Comparison of ENCODE assay signal across 20 cellular contexts in the genomic region with DNA sequence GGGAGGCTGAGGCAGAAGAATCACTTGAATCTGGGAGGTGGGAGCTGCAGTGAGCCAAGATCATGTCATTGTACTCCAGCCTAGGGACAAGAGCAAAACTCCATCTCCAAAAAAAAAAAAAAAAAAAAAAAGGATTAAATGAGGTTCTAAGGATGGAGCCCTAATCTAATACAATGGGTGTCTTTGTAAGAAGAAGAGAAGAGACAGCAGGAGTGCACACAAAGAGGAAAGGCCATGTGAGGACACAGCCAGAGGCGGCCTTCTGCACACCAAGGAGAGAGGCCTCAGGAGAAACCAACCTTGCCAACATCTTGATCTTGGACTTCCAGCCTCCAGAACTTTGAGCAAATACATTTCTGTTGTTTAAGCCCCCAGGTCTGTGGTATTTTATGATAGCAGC.
"Had no signal": no experiment of that assay in that cellular context is flagged by ENCODE, and none has a peak within 500 bp of the region (broad histone marks: within the 10 kb centered on the region; RNA-seq: fewer than 3 reads in every experiment).

No MANE protein-coding gene starts in this region.

- H3K36me3 Mint-ChIP-seq: activated CD4-positive, alpha-beta memory T cell treated with anti-CD3 and anti-CD28 coated beads for 36 hours; activated naive CD4-positive, alpha-beta T cell treated with anti-CD3 and anti-CD28 coated beads, Interleukin-2, amount 10 ng/mL, durations not matched to agents 7 days and 5 days; neural progenitor cell had no signal

- H3K27me3 Mint-ChIP-seq: activated CD4-positive, alpha-beta memory T cell treated with anti-CD3 and anti-CD28 coated beads for 36 hours had no signal

- ATAC-seq: activated T-cell treated with anti-CD3 and anti-CD28 coated beads, Interleukin-2, amount 50 U/mL, for 72 hours; gastroesophageal sphincter; left colon; naive thymus-derived CD4-positive, alpha-beta T cell had no signal

- H3K9me3 Mint-ChIP-seq: activated CD4-positive, alpha-beta memory T cell treated with anti-CD3 and anti-CD28 coated beads for 36 hours; activated naive CD4-positive, alpha-beta T cell treated with anti-CD3 and anti-CD28 coated beads, Interleukin-2, amount 10 ng/mL, durations not matched to agents 7 days and 5 days had no signal

- H3K4me3 Mint-ChIP-seq: activated CD4-positive, alpha-beta memory T cell treated with anti-CD3 and anti-CD28 coated beads for 36 hours; activated naive CD4-positive, alpha-beta T cell treated with anti-CD3 and anti-CD28 coated beads, Interleukin-2, amount 10 ng/mL, durations not matched to agents 7 days and 5 days; endodermal cell; neural progenitor cell had no signal

- DNase-seq: activated CD4-positive, alpha-beta memory T cell treated with anti-CD3 and anti-CD28 coated beads for 36 hours; activated CD4-positive, alpha-beta T cell treated with anti-CD3 and anti-CD28 coated beads for 1 hour; activated naive CD4-positive, alpha-beta T cell treated with anti-CD3 and anti-CD28 coated beads, Interleukin-2, amount 10 ng/mL, durations not matched to agents 7 days and 5 days; activated T-cell treated with anti-CD3 and anti-CD28 coated beads, Interleukin-2, amount 50 U/mL, for 72 hours; amygdala; cerebellar nuclear complex; endodermal cell; esophagus squamous epithelium; islet precursor cell; left colon; mesenchymal stem cell; naive thymus-derived CD4-positive, alpha-beta T cell; retina; sigmoid colon; stimulated activated CD4-positive, alpha-beta T cell treated with anti-CD3 and anti-CD28 coated beads, Interleukin-2, amount 100 ng/mL, for 48 hours; transverse colon; WERI-Rb-1 had no signal

- H3K27ac Mint-ChIP-seq: activated naive CD4-positive, alpha-beta T cell treated with anti-CD3 and anti-CD28 coated beads, Interleukin-2, amount 10 ng/mL, durations not matched to agents 7 days and 5 days; activated T-cell treated with anti-CD3 and anti-CD28 coated beads, Interleukin-2, amount 50 U/mL, for 72 hours; endodermal cell; neural progenitor cell; progenitor cell of endocrine pancreas had no signal
